In genomic region chr16:31871510-31871909, GRCh38 we compare ENCODE assay signal across 16 cellular contexts. TPM values are rescaled to one million over a fixed set of nuclear protein-coding genes. Genes with fewer than 3 reads are reported as not detected.
DNase-seq lines count a peak whose midpoint lies in the region; ATAC-seq and TF ChIP-seq lines count a peak whose summit lies in the region.
"Had no signal": no experiment of that assay in that cellular context is flagged by ENCODE, and none has a peak within 500 bp of the region (broad histone marks: within the 10 kb centered on the region; RNA-seq: fewer than 3 reads in every experiment).

No MANE protein-coding gene starts in this region.

- ATAC-seq in activated T-cell treated with anti-CD3 and anti-CD28 coated beads, Interleukin-2, amount 50 U/mL, for 4 hours, result no peak
- no peak for ATAC-seq in naive thymus-derived CD8-positive, alpha-beta T cell
- no peak for ATAC-seq in GM18873 (IDR thresholded peaks at IDR 0.05; ENCODE audit: low FRiP score, unreplicated experiment)
- ATAC-seq: PC-3 had no signal

- H2AFZ ChIP-seq in KMS-11 (ENCODE audit: low read depth) (peak overlapping the region; percentile 10; the same call in 1 of the 2 replicates), hepatocyte (no peak overlapping the region)

- H3K9ac ChIP-seq in KMS-11, result no peak overlapping the region

- peaks cover 11% of the 10 kb centered on the region for H3K9me3 Mint-ChIP-seq in activated T-cell treated with anti-CD3 and anti-CD28 coated beads, Interleukin-2, amount 50 U/mL, for 24 hours
- H3K9me3 Mint-ChIP-seq in activated T-cell treated with anti-CD3 and anti-CD28 coated beads, Interleukin-2, amount 50 U/mL, for 4 hours, result peaks cover 7% of the 10 kb centered on the region
- H3K9me3 Mint-ChIP-seq in CD14-positive monocyte, result peaks cover 0 to 10% (median under 1%) of the 10 kb centered on the region in 7 donors
- no peaks in the 10 kb centered on the region for H3K9me3 Mint-ChIP-seq in naive thymus-derived CD8-positive, alpha-beta T cell

- no peak overlapping the region for H3K4me3 Mint-ChIP-seq in activated T-cell treated with anti-CD3 and anti-CD28 coated beads, Interleukin-2, amount 50 U/mL, for 24 hours
- H3K4me3 Mint-ChIP-seq in activated T-cell treated with anti-CD3 and anti-CD28 coated beads, Interleukin-2, amount 50 U/mL, for 4 hours, result no peak overlapping the region
- no peak overlapping the region for H3K4me3 Mint-ChIP-seq in CD14-positive monocyte
- peak overlapping the region in 1 of 10 donors; percentile 7 for H3K4me3 Mint-ChIP-seq in naive thymus-derived CD8-positive, alpha-beta T cell

- H3K36me3 ChIP-seq in KMS-11 (ENCODE audit: insufficient read depth), result 0 out of 2 replicates have a peak, but pooled peaks cover 4% of the 10 kb centered on the region
- H3K36me3 ChIP-seq in hepatocyte (replicated peaks; ENCODE audit: insufficient read depth, low read depth), result no peaks in the 10 kb centered on the region
- peaks cover 21% of the 10 kb centered on the region for H3K36me3 ChIP-seq in MG63

- intact Hi-C loops in CD14-positive monocyte (cut with micrococcal nuclease), result loop anchor here in 1 of 2 donors (5.0 to 10.0 kb wide), 2 partner anchors 519 to 757 kb away; partner anchors contain the start of gene KAT8

- no peaks in the 10 kb centered on the region for H3K9me2 ChIP-seq in hepatocyte (replicated peaks; ENCODE audit: insufficient read depth)

- peaks cover 28% of the 10 kb centered on the region for H3K36me3 Mint-ChIP-seq in activated T-cell treated with anti-CD3 and anti-CD28 coated beads, Interleukin-2, amount 50 U/mL, for 24 hours (ENCODE audit: low read depth)
- H3K36me3 Mint-ChIP-seq in activated T-cell treated with anti-CD3 and anti-CD28 coated beads, Interleukin-2, amount 50 U/mL, for 4 hours (ENCODE audit: insufficient read depth), result peaks cover 20% of the 10 kb centered on the region
- H3K36me3 Mint-ChIP-seq in CD14-positive monocyte, result peaks cover 16 to 20% of the 10 kb centered on the region in 2 donors
- H3K36me3 Mint-ChIP-seq in naive thymus-derived CD8-positive, alpha-beta T cell, result peaks cover 0 to 6% (median 5%) of the 10 kb centered on the region in 3 donors

- no peak for TF ChIP-seq CTCF in CD14-positive monocyte (IDR thresholded peaks at IDR 0.05)
- no peak for TF ChIP-seq CTCF in KMS-11 (conservative IDR thresholded peaks at IDR 0.05; ENCODE audit: low read depth, low read length)
- no peak for TF ChIP-seq CTCF in hepatocyte (IDR thresholded peaks at IDR 0.05; ENCODE audit: poor library complexity)

- 75% methylated on average over 3 of the region's 3 CpGs for WGBS in hepatocyte (ENCODE audit: low lambda C conversion rate, missing lambda C conversion rate)

- H3K27me3 ChIP-seq in KMS-11 (ENCODE audit: insufficient read depth, low read depth), result no peaks in the 10 kb centered on the region
- H3K27me3 ChIP-seq in hepatocyte, result peaks cover 2% of the 10 kb centered on the region
- H3K27me3 ChIP-seq in MG63, result no peaks in the 10 kb centered on the region

- no peak overlapping the region for H3K4me3 ChIP-seq in KMS-11 (IDR thresholded peaks at IDR 0.05; ENCODE audit: insufficient read depth, low read depth, low read length)
- no peak overlapping the region for H3K4me3 ChIP-seq in hepatocyte
- no peak overlapping the region for H3K4me3 ChIP-seq in MG63

- POLR2A ChIA-PET in naive thymus-derived CD8-positive, alpha-beta T cell (lab: Charles Lee), result interaction anchor here (0.6 to 4.6 kb wide), 2 partner anchors 413 to 851 kb away, joined by 3 to 25 read pairs; partner anchors contain the start of gene ARMC5

- H4K20me1 ChIP-seq in KMS-11 (ENCODE audit: insufficient read depth) (peaks cover under 1% of the 10 kb centered on the region; the same call in 1 of the 2 replicates), hepatocyte (ENCODE audit: insufficient read depth, poor library complexity, severe bottlenecking) (no peaks in the 10 kb centered on the region)

- H3K9me3 ChIP-seq in hepatocyte (ENCODE audit: low read depth) (no peaks in the 10 kb centered on the region), MG63 (no peaks in the 10 kb centered on the region)

- H3K4me1 Mint-ChIP-seq in activated T-cell treated with anti-CD3 and anti-CD28 coated beads, Interleukin-2, amount 50 U/mL, for 24 hours (ENCODE audit: low read depth), result peaks cover 60% of the 10 kb centered on the region
- H3K4me1 Mint-ChIP-seq in activated T-cell treated with anti-CD3 and anti-CD28 coated beads, Interleukin-2, amount 50 U/mL, for 4 hours (ENCODE audit: low read depth), result peaks cover 61% of the 10 kb centered on the region
- H3K4me1 Mint-ChIP-seq in CD14-positive monocyte, result peaks cover 57% of the 10 kb centered on the region
- H3K4me1 Mint-ChIP-seq in naive thymus-derived CD8-positive, alpha-beta T cell, result peaks cover 21 to 73% (median 60%) of the 10 kb centered on the region in 4 donors

- H3K4me2 ChIP-seq in KMS-11 (peak overlapping the region; percentile 23), hepatocyte (no peak overlapping the region)

- peak overlapping the region; percentile 52 for H3K27ac Mint-ChIP-seq in activated T-cell treated with anti-CD3 and anti-CD28 coated beads, Interleukin-2, amount 50 U/mL, for 24 hours
- H3K27ac Mint-ChIP-seq in CD14-positive monocyte, result peak overlapping the region in 4 of 7 donors; percentile 25 to 97 (median 30)
- H3K27ac Mint-ChIP-seq in naive thymus-derived CD8-positive, alpha-beta T cell, result peak overlapping the region in 6 of 10 donors; percentile 8 to 93 (median 50)

- DNase-seq in activated T-cell treated with anti-CD3 and anti-CD28 coated beads, Interleukin-2, amount 50 U/mL, for 24 hours, result no peak
- no peak for DNase-seq in activated T-cell treated with anti-CD3 and anti-CD28 coated beads, Interleukin-2, amount 50 U/mL, for 4 hours
- DNase-seq in CD14-positive monocyte (ENCODE audit: low spot score) (no peak), hepatocyte (ENCODE audit: low spot score) (no peak), MG63 (no peak)
- DNase-seq in naive thymus-derived CD8-positive, alpha-beta T cell, result no peak
- DNase-seq: DND-41, NCI-H1092, NCI-H146, NCI-H2081, NCI-H510A treated with DMSO at 0.1 percent for 48 hours, NCI-H82, PC-3 had no signal

- peak overlapping the region; percentile 55 for H3K27ac ChIP-seq in KMS-11
- H3K27ac ChIP-seq in hepatocyte, result no peak overlapping the region
- H3K27ac ChIP-seq: RWPE1 had no signal

- H3K79me2 ChIP-seq in KMS-11 (ENCODE audit: insufficient read depth, low read depth) (peaks cover 30% of the 10 kb centered on the region), hepatocyte (peaks cover 26% of the 10 kb centered on the region)

- H3K4me1 ChIP-seq in KMS-11 (ENCODE audit: low read depth, poor library complexity, severe bottlenecking), result peaks cover 65% of the 10 kb centered on the region
- peaks cover 18% of the 10 kb centered on the region for H3K4me1 ChIP-seq in hepatocyte (ENCODE audit: insufficient read depth)

- H3K27me3 Mint-ChIP-seq in activated T-cell treated with anti-CD3 and anti-CD28 coated beads, Interleukin-2, amount 50 U/mL, for 24 hours, result no peaks in the 10 kb centered on the region
- H3K27me3 Mint-ChIP-seq in activated T-cell treated with anti-CD3 and anti-CD28 coated beads, Interleukin-2, amount 50 U/mL, for 4 hours (ENCODE audit: low read depth), result no peaks in the 10 kb centered on the region
- H3K27me3 Mint-ChIP-seq in CD14-positive monocyte (ENCODE audit: low read depth in 3 of 3), result no peaks in the 10 kb centered on the region
- H3K27me3 Mint-ChIP-seq in naive thymus-derived CD8-positive, alpha-beta T cell, result no peaks in the 10 kb centered on the region

RNA-seq across cellular contexts. Expression of gene ZNF267, which starts 2.1 kb away (rescaled TPM):
- total RNA-seq in activated T-cell treated with anti-CD3 and anti-CD28 coated beads, Interleukin-2, amount 50 U/mL, for 4 hours, result 10 to 100 TPM; 52.7 to 69.4 (median 66.9) TPM
- polyA plus RNA-seq in CD14-positive monocyte (10 to 100 TPM; 18.0 to 23.8 TPM), hepatocyte (5.5 and 6.4 TPM in 2 replicates)
- 10 to 100 TPM; 48.1 to 49.2 TPM for total RNA-seq in naive thymus-derived CD8-positive, alpha-beta T cell
- 1 to 10 TPM; 7.3 to 8.1 (median 8.0) TPM for polyA plus RNA-seq in naive thymus-derived CD8-positive, alpha-beta T cell
- 14.6 and 18.2 TPM in 2 replicates for total RNA-seq in hepatocyte
- 4.9 and 5.4 TPM in 2 replicates for total RNA-seq in MG63 (2014; rRNA removed; shearing (Covaris generic); ENCODE audit: low replicate concordance)
